9 cellular contexts compared by ENCODE assay signal in the genomic region with DNA sequence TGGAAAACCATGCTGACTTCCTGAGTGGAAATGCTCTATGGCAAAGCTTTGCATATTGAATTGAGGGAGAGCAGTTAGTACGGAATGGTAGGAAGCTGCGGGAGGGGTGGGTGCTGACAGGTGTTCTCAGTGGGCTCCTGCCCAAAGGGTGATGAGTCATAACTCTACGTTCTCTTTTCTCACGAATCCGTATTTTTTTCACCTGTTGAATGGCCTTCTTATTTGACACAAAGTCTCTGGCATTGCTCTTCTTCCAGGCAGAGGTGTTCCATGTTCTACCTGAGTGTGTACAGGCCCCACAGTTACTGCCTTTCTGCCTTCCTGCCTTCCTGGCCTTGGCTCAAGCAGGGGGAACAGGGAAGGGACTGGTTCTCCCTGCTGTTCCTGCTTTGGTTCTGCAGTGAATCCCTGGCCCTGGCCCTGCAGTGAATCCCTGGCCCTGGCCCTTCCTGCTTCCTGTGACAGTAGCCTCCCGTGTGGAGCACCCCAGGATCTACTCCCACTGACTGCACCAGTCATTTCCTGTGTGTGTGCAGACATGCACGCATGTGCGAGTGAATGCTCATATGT. TPM values are rescaled to one million over a fixed set of nuclear protein-coding genes. Genes with fewer than 3 reads are reported as not detected.
DNase-seq lines count a peak whose midpoint lies in the region; ATAC-seq and TF ChIP-seq lines count a peak whose summit lies in the region.
"Had no signal": no experiment of that assay in that cellular context is flagged by ENCODE, and none has a peak within 500 bp of the region (broad histone marks: within the 10 kb centered on the region; RNA-seq: fewer than 3 reads in every experiment).

No MANE protein-coding gene starts in this region.

- peaks cover 6 to 56% of the 10 kb centered on the region in 2 donors for H3K36me3 ChIP-seq in neuronal stem cell (replicated peaks in 1 of 2; ENCODE audit: control insufficient read depth in 2 of 2, insufficient read depth in 2 of 2, low read length in 2 of 2)

- no peak overlapping the region for H3K9ac ChIP-seq in neuronal stem cell (ENCODE audit: low read depth, low read length, poor library complexity)

- H3K23ac ChIP-seq in neuronal stem cell (ENCODE audit: low read depth, low read length, poor library complexity): peak overlapping the region; percentile 29

- no peaks in the 10 kb centered on the region for H3K27me3 Mint-ChIP-seq in MCF 10A (ENCODE audit: insufficient read depth, unreplicated experiment)

- H3K79me1 ChIP-seq in neuronal stem cell (ENCODE audit: low read depth, low read length): peaks cover 2% of the 10 kb centered on the region

- TF ChIP-seq CTCF in GM13977 (IDR thresholded peaks at IDR 0.05; ENCODE audit: extremely low read depth, insufficient read depth, missing control alignments) (no peak), MCF 10A (IDR thresholded peaks at IDR 0.05; ENCODE audit: unreplicated experiment) (no peak)

- no peak overlapping the region for H2BK12ac ChIP-seq in neuronal stem cell (ENCODE audit: low read length)

- DNase-seq in GM13977 (ENCODE audit: low spot score) (peak; percentile 38), MCF 10A (ENCODE audit: unreplicated experiment) (peak; percentile 56), neuronal stem cell (ENCODE audit: low spot score) (no peak), DMS153 treated with DMSO at 0.1 percent for 48 hours (lab: John Stamatoyannopoulos, UW; ENCODE audit: unreplicated experiment) (no peak), SK-N-DZ (ENCODE audit: low spot score) (no peak)

- H3K27me3 ChIP-seq in neuronal stem cell (ENCODE audit: control insufficient read depth in 3 of 3, insufficient read depth in 3 of 3, low read depth in 1 of 3, low read length in 3 of 3): no peaks in the 10 kb centered on the region
- H3K27me3 ChIP-seq: cardiac muscle cell had no signal

- H3K9me3 ChIP-seq in neuronal stem cell (replicated peaks in 1 of 2; ENCODE audit: control insufficient read depth in 2 of 2, insufficient read depth in 1 of 2, low read depth in 1 of 2, low read length in 2 of 2): no peaks in the 10 kb centered on the region

- H2BK120ac ChIP-seq in neuronal stem cell (ENCODE audit: low read depth, low read length): no peak overlapping the region

- peaks cover 36% of the 10 kb centered on the region for H3K4me1 Mint-ChIP-seq in MCF 10A (ENCODE audit: insufficient read depth, unreplicated experiment)

- peak overlapping the region; percentile 90 for H3K27ac Mint-ChIP-seq in MCF 10A (ENCODE audit: low read depth, unreplicated experiment)

- intact Hi-C loops in MCF 10A (cut with micrococcal nuclease): loop anchor here (10.0 kb wide), 1 partner anchor 1338 kb away; no protein-coding TSS in a partner anchor

- H2AK5ac ChIP-seq in neuronal stem cell (ENCODE audit: low read depth, low read length): no peak overlapping the region

- no peaks in the 10 kb centered on the region for H3K9me3 Mint-ChIP-seq in MCF 10A (ENCODE audit: unreplicated experiment)

- in situ Hi-C loops in GM13977 (cut with MboI; ENCODE audit: low pct_unique_long_range_greater_than_20kb, low sequenced_read_pairs, unreplicated experiment): loop anchor here (25.0 kb wide), 1 partner anchor 314 kb away; no protein-coding TSS in a partner anchor

- no peak overlapping the region for H2BK5ac ChIP-seq in neuronal stem cell (ENCODE audit: low read length)

- no peak overlapping the region for H3K14ac ChIP-seq in neuronal stem cell (ENCODE audit: low read length)

- H3K36me3 Mint-ChIP-seq in MCF 10A (ENCODE audit: insufficient read depth, unreplicated experiment): peaks cover 14% of the 10 kb centered on the region

- peak overlapping the region; percentile 82 for H3K18ac ChIP-seq in neuronal stem cell (ENCODE audit: low read length)

- H3K4me1 ChIP-seq in neuronal stem cell (ENCODE audit: control insufficient read depth in 2 of 2, insufficient read depth in 1 of 2, low read depth in 1 of 2, low read length in 2 of 2): peaks cover 0 to 3% of the 10 kb centered on the region in 2 donors

- no peak overlapping the region for H4K8ac ChIP-seq in neuronal stem cell (ENCODE audit: low read depth, low read length)

- H3K4me2 ChIP-seq in neuronal stem cell (ENCODE audit: insufficient read depth, low read length, poor library complexity, severe bottlenecking): no peak overlapping the region

- H3K4ac ChIP-seq in neuronal stem cell (ENCODE audit: low read length): no peak overlapping the region

- no CpG with 5 or more reads among the region's 8 CpGs for WGBS in neuronal stem cell (ENCODE audit: extremely low coverage in 2 of 2, insufficient read length in 2 of 2, insufficient replicate concordance in 1 of 2), 2 donors

- POLR2A ChIA-PET in MCF 10A (lab: Yijun Ruan, JAX): interaction anchor here (0.8 to 1.6 kb wide), 7 partner anchors 12 to 64 kb away, joined by 3 to 12 read pairs (median 5); no protein-coding TSS in a partner anchor

- no TSS peak for BruUV-seq in MCF 10A (replicated peaks; lab: Mats Ljungman, UMichigan)

- no peak overlapping the region for H4K91ac ChIP-seq in neuronal stem cell (ENCODE audit: low read depth, low read length, poor library complexity)

- CTCF ChIA-PET in MCF 10A (lab: Yijun Ruan, JAX): interaction anchor here (0.7 to 10.1 kb wide), 5 partner anchors 12 to 67 kb away, joined by 3 to 369 read pairs (median 3); no protein-coding TSS in a partner anchor

- no peak overlapping the region for H3K27ac ChIP-seq in neuronal stem cell (replicated peaks; ENCODE audit: low read length)
- H3K27ac ChIP-seq: cardiac muscle cell had no signal

- no peak overlapping the region for H2AFZ ChIP-seq in neuronal stem cell (ENCODE audit: low read length)

- no peak overlapping the region for H2BK15ac ChIP-seq in neuronal stem cell (ENCODE audit: low read length)

- no peak overlapping the region for H3K4me3 ChIP-seq in neuronal stem cell (ENCODE audit: low read length in 2 of 2)
- H3K4me3 ChIP-seq: cardiac muscle cell had no signal

- H3K4me3 Mint-ChIP-seq in MCF 10A (ENCODE audit: unreplicated experiment): peak overlapping the region; percentile 58

- peak; percentile 58 for ATAC-seq in HG02885 (IDR thresholded peaks at IDR 0.05; ENCODE audit: poor library complexity, unreplicated experiment)
- no peak for ATAC-seq in GM21576 (IDR thresholded peaks at IDR 0.05; ENCODE audit: unreplicated experiment)
- no peak for ATAC-seq in GM21737 (IDR thresholded peaks at IDR 0.05; ENCODE audit: unreplicated experiment)

RNA-seq across cellular contexts. Expression of gene TRAK1, which starts 31.9 kb away (rescaled TPM):
- total RNA-seq in MCF 10A (2022): 32.8 and 33.2 TPM in 2 replicates
- 31.7 TPM for polyA plus RNA-seq in neuronal stem cell (2013, experiment 1 of 2)
- polyA plus RNA-seq in neuronal stem cell (2013, experiment 2 of 2): 32.5 TPM
- 15.4 and 17.1 TPM in 2 replicates for polyA plus RNA-seq in SK-N-DZ (2014; cell fraction: cytosol; rRNA removed)
- 10.3 and 19.4 TPM in 2 replicates for polyA plus RNA-seq in SK-N-DZ (2014; cell fraction: nucleus; rRNA removed)

Comparison
In these comparisons a context has a peak if more than half of its experiments do, and no peak if none do; other contexts are left out.
1. DNase-seq: peak in GM13977 (single experiment) and MCF 10A (single experiment); none in neuronal stem cell (single experiment), DMS153 treated with DMSO at 0.1 percent for 48 hours (single experiment) and SK-N-DZ (single experiment).